22 cellular contexts compared by ENCODE assay signal in the genomic region with DNA sequence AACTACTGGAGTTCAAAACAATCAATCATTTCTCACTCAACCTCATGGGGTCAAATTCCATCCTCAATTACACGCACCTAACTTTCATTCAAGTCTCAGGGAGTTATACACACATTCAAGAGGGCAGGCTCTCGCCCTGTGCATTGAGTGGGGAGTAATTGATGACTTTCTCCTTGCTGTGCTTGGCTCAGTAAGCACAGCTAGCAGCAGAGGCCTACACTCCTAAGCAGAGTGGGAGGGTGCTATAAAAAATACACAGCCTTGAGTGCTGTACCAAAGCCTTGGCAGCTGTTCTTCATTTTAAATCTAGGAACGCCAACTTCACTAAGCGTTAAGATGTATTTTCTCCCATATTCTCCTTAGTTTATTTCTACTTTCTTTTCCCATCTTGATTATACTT.
DNase-seq lines count a peak whose midpoint lies in the region; ATAC-seq and TF ChIP-seq lines count a peak whose summit lies in the region.
"Had no signal": no experiment of that assay in that cellular context is flagged by ENCODE, and none has a peak within 500 bp of the region (broad histone marks: within the 10 kb centered on the region; RNA-seq: fewer than 3 reads in every experiment).

No MANE protein-coding gene starts in this region.

- H3K4me1 Mint-ChIP-seq in WTC11 = peaks cover 5% of the 10 kb centered on the region
- H3K4me1 Mint-ChIP-seq: activated B cell treated with CpG ODN at 0.5 μM for 24 hours; activated CD8-positive, alpha-beta memory T cell treated with anti-CD3 and anti-CD28 coated beads, Interleukin-2, amount 10 ng/mL, durations not matched to agents 7 days and 5 days had no signal

- no peaks in the 10 kb centered on the region for H3K36me3 Mint-ChIP-seq in WTC11
- H3K36me3 Mint-ChIP-seq: activated CD8-positive, alpha-beta memory T cell treated with anti-CD3 and anti-CD28 coated beads, Interleukin-2, amount 10 ng/mL, durations not matched to agents 7 days and 5 days had no signal

- no peaks in the 10 kb centered on the region for H3K9me3 Mint-ChIP-seq in WTC11

- no peak for TF ChIP-seq POLR2A in spleen (IDR thresholded peaks at IDR 0.05)

- no peaks in the 10 kb centered on the region for H3K27me3 ChIP-seq in spleen (replicated peaks in 1 of 7)
- H3K27me3 ChIP-seq: brain microvascular endothelial cell, transverse colon had no signal

- H3K4me3 ChIP-seq in spleen = no peak overlapping the region
- H3K4me3 ChIP-seq: lower lobe of right lung, transverse colon had no signal

- in situ Hi-C loops in KBM-7 (cut with MboI; ENCODE audit: low pct_unique_long_range_greater_than_20kb, low sequenced_read_pairs) = no loop called here

- peak; percentile 56 for ATAC-seq in WTC11
- no peak for ATAC-seq in HG03469 (IDR thresholded peaks at IDR 0.05; ENCODE audit: unreplicated experiment)
- ATAC-seq: activated CD8-positive, alpha-beta memory T cell treated with anti-CD3 and anti-CD28 coated beads, Interleukin-2, amount 10 ng/mL, durations not matched to agents 7 days and 5 days; lower lobe of right lung had no signal

- no peak overlapping the region for H3K27ac ChIP-seq in spleen
- H3K27ac ChIP-seq: brain microvascular endothelial cell, lower lobe of right lung, transverse colon had no signal

- no peak overlapping the region for H3K27ac Mint-ChIP-seq in WTC11
- H3K27ac Mint-ChIP-seq: activated B cell treated with CpG ODN at 0.5 μM for 24 hours; activated CD8-positive, alpha-beta memory T cell treated with anti-CD3 and anti-CD28 coated beads, Interleukin-2, amount 10 ng/mL, durations not matched to agents 7 days and 5 days had no signal

- no peaks in the 10 kb centered on the region for H3K9me3 ChIP-seq in spleen
- H3K9me3 ChIP-seq: lower lobe of right lung, transverse colon had no signal

- CTCF ChIA-PET in WTC11 (lab: Charles Lee) = no interaction called here

- H3K36me3 ChIP-seq in spleen = no peaks in the 10 kb centered on the region
- H3K36me3 ChIP-seq: brain microvascular endothelial cell, lower lobe of right lung, transverse colon had no signal

- peak; percentile 4 to 73 for DNase-seq in NCI-H2081 (lab: John Stamatoyannopoulos, UW)
- no peak for DNase-seq in NCI-H2081 treated with DMSO at 0.1 percent for 48 hours (lab: John Stamatoyannopoulos, UW)
- no peak for DNase-seq in WTC11 (ENCODE audit: low spot score)
- peak; percentile 87 for DNase-seq in left kidney (ENCODE audit: low read depth, low spot score)
- DNase-seq in putamen (ENCODE audit: low spot score) = peak; percentile 39
- DNase-seq in spleen = no peak
- no peak for DNase-seq in KBM-7
- DNase-seq: 8988T; activated B cell treated with CpG ODN at 0.5 μM for 24 hours; activated CD8-positive, alpha-beta memory T cell treated with anti-CD3 and anti-CD28 coated beads, Interleukin-2, amount 10 ng/mL, durations not matched to agents 7 days and 5 days; activated naive CD4-positive, alpha-beta T cell; activated T-cell treated with anti-CD3 and anti-CD28 coated beads, Interleukin-2, amount 50 U/mL, for 48 hours; brain microvascular endothelial cell; effector memory CD4-positive, alpha-beta T cell; glutamatergic neuron; lower lobe of right lung; NCI-H1092 treated with DMSO at 0.1 percent for 48 hours; NCI-H2029; NCI-H524 treated with DMSO at 0.1 percent for 48 hours; stimulated activated CD4-positive, alpha-beta T cell treated with anti-CD3 and anti-CD28 coated beads, Interleukin-1b, Interleukin-23, amount 100 ng/mL, for 48 hours; transverse colon had no signal

- WGBS in spleen, 5 donors = 60 to 73% (median 71%) methylated on average over 4 of the region's 4 CpGs

- no peak for TF ChIP-seq CTCF in WTC11 (IDR thresholded peaks at IDR 0.05)
- no peak for TF ChIP-seq CTCF in spleen (IDR thresholded peaks at IDR 0.05 in 8 of 11, conservative IDR thresholded peaks at IDR 0.05 in 3 of 11)

- no peaks in the 10 kb centered on the region for H3K4me1 ChIP-seq in spleen
- H3K4me1 ChIP-seq: lower lobe of right lung, transverse colon had no signal

- POLR2A ChIA-PET in WTC11 (lab: Charles Lee) = no interaction called here

- no peaks in the 10 kb centered on the region for H3K27me3 Mint-ChIP-seq in WTC11 (ENCODE audit: low read depth)
- H3K27me3 Mint-ChIP-seq: activated B cell treated with CpG ODN at 0.5 μM for 24 hours; activated CD8-positive, alpha-beta memory T cell treated with anti-CD3 and anti-CD28 coated beads, Interleukin-2, amount 10 ng/mL, durations not matched to agents 7 days and 5 days had no signal

- intact Hi-C loops in spleen (cut with DNase I; ENCODE audit: low total_unique reads) = no loop called here

- no peak overlapping the region for H3K4me3 Mint-ChIP-seq in WTC11
- H3K4me3 Mint-ChIP-seq: activated B cell treated with CpG ODN at 0.5 μM for 24 hours; activated CD8-positive, alpha-beta memory T cell treated with anti-CD3 and anti-CD28 coated beads, Interleukin-2, amount 10 ng/mL, durations not matched to agents 7 days and 5 days had no signal

TF ChIP-seq in WTC11, 78 proteins besides CTCF, POLR2A, EP300 and RAD21:
- no peak for TF ChIP-seq SP1 (CRISPR knock-in tag; conservative IDR thresholded peaks at IDR 0.05)

Comparison
In these comparisons a context has a peak if more than half of its experiments do, and no peak if none do; other contexts are left out.
1. DNase-seq: peak in NCI-H2081 (2 of 2), left kidney (single experiment) and putamen (single experiment); none in NCI-H2081 treated with DMSO at 0.1 percent for 48 hours (single experiment), WTC11 (single experiment), spleen (single experiment) and KBM-7 (single experiment).